ENCODE assay signal across 33 cellular contexts in the genomic region with DNA sequence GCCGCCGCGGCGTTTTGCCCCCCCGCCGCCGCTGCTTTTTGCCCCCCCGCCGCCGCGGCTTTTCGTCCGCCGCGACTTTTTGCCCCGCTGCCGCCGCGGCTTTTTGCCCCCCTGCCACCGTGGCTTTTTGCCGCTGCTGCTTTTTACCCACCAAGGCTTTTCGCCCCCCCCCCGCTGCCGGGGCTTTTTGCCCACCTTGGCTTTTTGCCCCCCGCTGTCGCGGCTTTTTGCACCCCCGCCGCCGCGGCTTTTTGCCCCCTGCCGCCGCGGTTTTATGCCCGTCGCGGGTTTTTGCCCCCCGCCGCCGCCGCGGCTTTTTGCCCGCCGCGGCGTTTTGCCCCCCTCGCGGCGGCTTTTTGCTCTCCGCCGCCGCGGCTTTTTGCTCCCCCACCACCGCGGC.
"Had no signal": no experiment of that assay in that cellular context is flagged by ENCODE, and none has a peak within 500 bp of the region (broad histone marks: within the 10 kb centered on the region; RNA-seq: fewer than 3 reads in every experiment).

No MANE protein-coding gene starts in this region.

- H3K27me3 ChIP-seq: MG63, Peyer's patch had no signal

- ATAC-seq: activated CD8-positive, alpha-beta memory T cell treated with anti-CD3 and anti-CD28 coated beads, Interleukin-2, amount 10 ng/mL, durations not matched to agents 7 days and 5 days; activated naive CD8-positive, alpha-beta T cell treated with anti-CD3 and anti-CD28 coated beads, Interleukin-2, amount 50 U/mL, for 24 hours; PC-3 had no signal

- FAIRE-seq: bronchial epithelial cell had no signal

- H3K4me1 ChIP-seq: Peyer's patch had no signal

- H3K36me3 ChIP-seq: MG63, Peyer's patch, WERI-Rb-1 had no signal

- H3K9me3 ChIP-seq: MG63 had no signal

- H3K27ac ChIP-seq: Peyer's patch, WERI-Rb-1 had no signal

- DNase-seq: activated CD4-positive, alpha-beta memory T cell treated with anti-CD3 and anti-CD28 coated beads, Interleukin-2, amount 10 ng/mL, durations not matched to agents 7 days and 5 days; activated CD4-positive, alpha-beta T cell treated with anti-CD3 and anti-CD28 coated beads for 1 hour; activated CD4-positive, alpha-beta T cell treated with anti-CD3 and anti-CD28 coated beads for 48 hours; activated CD4-positive, CD25-positive, alpha-beta regulatory T cell; activated CD8-positive, alpha-beta memory T cell treated with anti-CD3 and anti-CD28 coated beads for 24 hours; activated CD8-positive, alpha-beta memory T cell treated with anti-CD3 and anti-CD28 coated beads, Interleukin-2, amount 10 ng/mL, durations not matched to agents 7 days and 5 days; activated CD8-positive, alpha-beta memory T cell treated with anti-CD3 and anti-CD28 coated beads, Interleukin-2, amount 50 U/mL, for 48 hours; activated effector memory CD4-positive, alpha-beta T cell treated with Interleukin-2 at 50 U/mL for 16 hours; activated naive CD4-positive, alpha-beta T cell treated with anti-CD3 and anti-CD28 coated beads, Interleukin-2, amount 10 ng/mL, durations not matched to agents 7 days and 5 days; activated naive CD8-positive, alpha-beta T cell treated with anti-CD3 and anti-CD28 coated beads, Interleukin-2, amount 50 U/mL, for 24 hours; activated T-cell treated with anti-CD3 and anti-CD28 coated beads, Interleukin-2, amount 50 U/mL, for 48 hours; anterior cingulate cortex; caudate nucleus; Kasumi-1; KG1; MG63; NCI-H1048; NCI-H1105 treated with DMSO at 0.1 percent for 48 hours; NCI-H1436; NCI-H1694; NCI-H1930; NCI-H2081 treated with DMSO at 0.1 percent for 48 hours; NCI-H345; NCI-H526; NCI-H748 treated with DMSO at 0.1 percent for 48 hours; NK-92 treated with Interleukin-12 subunit alpha and Interleukin-12 subunit beta, amount 100 ng/mL, for 24 hours; PC-3; RPMI8226; SIG-M5; T1000; WERI-Rb-1 had no signal

- H3K4me3 ChIP-seq: MG63, Peyer's patch had no signal
